Comparison of ENCODE assay signal across 8 cellular contexts in genomic region chr7:100604078-100604975, GRCh38. TPM values are rescaled to one million over a fixed set of nuclear protein-coding genes. Genes with fewer than 3 reads are reported as not detected.
DNase-seq lines count a peak whose midpoint lies in the region; ATAC-seq and TF ChIP-seq lines count a peak whose summit lies in the region.

No MANE protein-coding gene starts in this region.

- H3K4me1 ChIP-seq in heart right ventricle: peaks cover 0 to 36% (median 23%) of the 10 kb centered on the region in 9 donors
- peaks cover 2% of the 10 kb centered on the region for H3K4me1 ChIP-seq in rectal smooth muscle tissue (ENCODE audit: control insufficient read depth, insufficient read depth, low read length)

- peaks cover 13% of the 10 kb centered on the region for H3K4me1 Mint-ChIP-seq in activated naive CD8-positive, alpha-beta T cell treated with anti-CD3 and anti-CD28 coated beads for 36 hours

- intact Hi-C loops in heart right ventricle (cut with DNase I): loop anchor here in 4 of 10 donors (2.0 to 10.0 kb wide), 4 partner anchors 18 to 90 kb away; partner anchors contain the start of genes GIGYF1 (in 2 of the 4), FBXO24 (in 1 of the 4) and LRCH4 (in 1 of the 4)

- peak overlapping the region; percentile 74 for H3K27ac Mint-ChIP-seq in activated naive CD8-positive, alpha-beta T cell treated with anti-CD3 and anti-CD28 coated beads for 36 hours

- H3K4me3 Mint-ChIP-seq in activated naive CD8-positive, alpha-beta T cell treated with anti-CD3 and anti-CD28 coated beads for 36 hours: peak overlapping the region; percentile 79

- 1 to 2% methylated on average over 53 to 64 of the region's 66 CpGs for WGBS in heart right ventricle, 2 donors

- peak overlapping the region; percentile 35 to 88 (median 80) for H3K27ac ChIP-seq in heart right ventricle
- H3K27ac ChIP-seq in rectal smooth muscle tissue (ENCODE audit: low read depth, low read length): peak overlapping the region; percentile 74

- H3K27me3 ChIP-seq in heart right ventricle: peaks cover 0 to 11% (median 0%) of the 10 kb centered on the region in 7 donors
- H3K27me3 ChIP-seq in rectal smooth muscle tissue (ENCODE audit: control insufficient read depth, insufficient read depth, low read length): no peaks in the 10 kb centered on the region

- H3K4me3 ChIP-seq in heart right ventricle (peak overlapping the region; percentile 45 to 86 (median 74)), rectal smooth muscle tissue (ENCODE audit: low read length) (peak overlapping the region; percentile 59)

- peaks cover 0 to 12% (median 0%) of the 10 kb centered on the region in 9 donors for H3K36me3 ChIP-seq in heart right ventricle
- H3K36me3 ChIP-seq in rectal smooth muscle tissue (ENCODE audit: control insufficient read depth, insufficient read depth, low read length): no peaks in the 10 kb centered on the region

- DNase-seq in AG08396 (ENCODE audit: low spot score) (peak; percentile 85), KBM-7 (peak; percentile 88), heart right ventricle (peak; percentile 75 to 86)
- peak; percentile 82 for DNase-seq in activated naive CD8-positive, alpha-beta T cell treated with anti-CD3 and anti-CD28 coated beads for 36 hours

- H3K9me3 Mint-ChIP-seq in activated naive CD8-positive, alpha-beta T cell treated with anti-CD3 and anti-CD28 coated beads for 36 hours: no peaks in the 10 kb centered on the region

- H3K27me3 Mint-ChIP-seq in activated naive CD8-positive, alpha-beta T cell treated with anti-CD3 and anti-CD28 coated beads for 36 hours: no peaks in the 10 kb centered on the region

- TF ChIP-seq CTCF in heart right ventricle (IDR thresholded peaks at IDR 0.05): peak in 8 of 9 donors; percentile 26 to 66 (median 55)

- no peak overlapping the region for H3K9ac ChIP-seq in rectal smooth muscle tissue (ENCODE audit: low read length)

- no peaks in the 10 kb centered on the region for H3K9me3 ChIP-seq in heart right ventricle

- ATAC-seq in GM18868 (IDR thresholded peaks at IDR 0.05; ENCODE audit: unreplicated experiment) (peak; percentile 53), SK-N-SH treated with all-trans-retinoic acid at 6 μM for 48 hours (peak; percentile 42), heart right ventricle (peak; percentile 76 to 86 (median 82)), GM21515 (IDR thresholded peaks at IDR 0.05; ENCODE audit: unreplicated experiment) (no peak)

- in situ Hi-C loops in KBM-7 (cut with MboI; ENCODE audit: low pct_unique_long_range_greater_than_20kb, low sequenced_read_pairs): no loop called here

- H3K36me3 Mint-ChIP-seq in activated naive CD8-positive, alpha-beta T cell treated with anti-CD3 and anti-CD28 coated beads for 36 hours: no peaks in the 10 kb centered on the region

TF ChIP-seq in SK-N-SH treated with all-trans-retinoic acid at 6 μM for 48 hours, 23 proteins besides CTCF, POLR2A, EP300 and RAD21:
- TF ChIP-seq ZNF565 (CRISPR knock-in tag; conservative IDR thresholded peaks at IDR 0.05; ENCODE audit: low read depth) (no peak), CSDC2 (CRISPR knock-in tag; IDR thresholded peaks at IDR 0.05) (no peak), ISL1 (CRISPR knock-in tag; IDR thresholded peaks at IDR 0.05) (no peak), OSR1 (CRISPR knock-in tag; IDR thresholded peaks at IDR 0.05) (no peak), ZNF8 (CRISPR knock-in tag; IDR thresholded peaks at IDR 0.05) (no peak), ZFP3 (CRISPR knock-in tag; IDR thresholded peaks at IDR 0.05) (peak; percentile 43; the same call in 1 of the 2 replicates)
- TF ChIP-seq, protein P1, sequence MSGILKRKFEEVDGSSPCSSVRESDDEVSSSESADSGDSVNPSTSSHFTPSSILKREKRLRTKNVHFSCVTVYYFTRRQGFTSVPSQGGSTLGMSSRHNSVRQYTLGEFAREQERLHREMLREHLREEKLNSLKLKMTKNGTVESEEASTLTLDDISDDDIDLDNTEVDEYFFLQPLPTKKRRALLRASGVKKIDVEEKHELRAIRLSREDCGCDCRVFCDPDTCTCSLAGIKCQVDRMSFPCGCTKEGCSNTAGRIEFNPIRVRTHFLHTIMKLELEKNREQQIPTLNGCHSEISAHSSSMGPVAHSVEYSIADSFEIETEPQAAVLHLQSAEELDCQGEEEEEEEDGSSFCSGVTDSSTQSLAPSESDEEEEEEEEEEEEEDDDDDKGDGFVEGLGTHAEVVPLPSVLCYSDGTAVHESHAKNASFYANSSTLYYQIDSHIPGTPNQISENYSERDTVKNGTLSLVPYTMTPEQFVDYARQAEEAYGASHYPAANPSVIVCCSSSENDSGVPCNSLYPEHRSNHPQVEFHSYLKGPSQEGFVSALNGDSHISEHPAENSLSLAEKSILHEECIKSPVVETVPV (CRISPR knock-in tag; IDR thresholded peaks at IDR 0.05): no peak
- TF ChIP-seq, protein P2, sequence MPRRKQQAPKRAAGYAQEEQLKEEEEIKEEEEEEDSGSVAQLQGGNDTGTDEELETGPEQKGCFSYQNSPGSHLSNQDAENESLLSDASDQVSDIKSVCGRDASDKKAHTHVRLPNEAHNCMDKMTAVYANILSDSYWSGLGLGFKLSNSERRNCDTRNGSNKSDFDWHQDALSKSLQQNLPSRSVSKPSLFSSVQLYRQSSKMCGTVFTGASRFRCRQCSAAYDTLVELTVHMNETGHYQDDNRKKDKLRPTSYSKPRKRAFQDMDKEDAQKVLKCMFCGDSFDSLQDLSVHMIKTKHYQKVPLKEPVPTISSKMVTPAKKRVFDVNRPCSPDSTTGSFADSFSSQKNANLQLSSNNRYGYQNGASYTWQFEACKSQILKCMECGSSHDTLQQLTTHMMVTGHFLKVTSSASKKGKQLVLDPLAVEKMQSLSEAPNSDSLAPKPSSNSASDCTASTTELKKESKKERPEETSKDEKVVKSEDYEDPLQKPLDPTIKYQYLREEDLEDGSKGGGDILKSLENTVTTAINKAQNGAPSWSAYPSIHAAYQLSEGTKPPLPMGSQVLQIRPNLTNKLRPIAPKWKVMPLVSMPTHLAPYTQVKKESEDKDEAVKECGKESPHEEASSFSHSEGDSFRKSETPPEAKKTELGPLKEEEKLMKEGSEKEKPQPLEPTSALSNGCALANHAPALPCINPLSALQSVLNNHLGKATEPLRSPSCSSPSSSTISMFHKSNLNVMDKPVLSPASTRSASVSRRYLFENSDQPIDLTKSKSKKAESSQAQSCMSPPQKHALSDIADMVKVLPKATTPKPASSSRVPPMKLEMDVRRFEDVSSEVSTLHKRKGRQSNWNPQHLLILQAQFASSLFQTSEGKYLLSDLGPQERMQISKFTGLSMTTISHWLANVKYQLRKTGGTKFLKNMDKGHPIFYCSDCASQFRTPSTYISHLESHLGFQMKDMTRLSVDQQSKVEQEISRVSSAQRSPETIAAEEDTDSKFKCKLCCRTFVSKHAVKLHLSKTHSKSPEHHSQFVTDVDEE (CRISPR knock-in tag; IDR thresholded peaks at IDR 0.05): no peak
- TF ChIP-seq, protein P3, sequence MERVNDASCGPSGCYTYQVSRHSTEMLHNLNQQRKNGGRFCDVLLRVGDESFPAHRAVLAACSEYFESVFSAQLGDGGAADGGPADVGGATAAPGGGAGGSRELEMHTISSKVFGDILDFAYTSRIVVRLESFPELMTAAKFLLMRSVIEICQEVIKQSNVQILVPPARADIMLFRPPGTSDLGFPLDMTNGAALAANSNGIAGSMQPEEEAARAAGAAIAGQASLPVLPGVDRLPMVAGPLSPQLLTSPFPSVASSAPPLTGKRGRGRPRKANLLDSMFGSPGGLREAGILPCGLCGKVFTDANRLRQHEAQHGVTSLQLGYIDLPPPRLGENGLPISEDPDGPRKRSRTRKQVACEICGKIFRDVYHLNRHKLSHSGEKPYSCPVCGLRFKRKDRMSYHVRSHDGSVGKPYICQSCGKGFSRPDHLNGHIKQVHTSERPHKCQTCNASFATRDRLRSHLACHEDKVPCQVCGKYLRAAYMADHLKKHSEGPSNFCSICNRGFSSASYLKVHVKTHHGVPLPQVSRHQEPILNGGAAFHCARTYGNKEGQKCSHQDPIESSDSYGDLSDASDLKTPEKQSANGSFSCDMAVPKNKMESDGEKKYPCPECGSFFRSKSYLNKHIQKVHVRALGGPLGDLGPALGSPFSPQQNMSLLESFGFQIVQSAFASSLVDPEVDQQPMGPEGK (CRISPR knock-in tag; IDR thresholded peaks at IDR 0.05; ENCODE audit: borderline replicate concordance): peak; percentile 95; the same call in 1 of the 2 replicates

RNA-seq across cellular contexts. Expression of gene PCOLCE, which starts 2.2 kb away (rescaled TPM):
- 1 to 10 TPM; 4.0 TPM for total RNA-seq in activated naive CD8-positive, alpha-beta T cell treated with anti-CD3 and anti-CD28 coated beads for 36 hours
- total RNA-seq in heart right ventricle: 10 to 100 TPM; 13.1 to 59.6 (median 25.8) TPM
- polyA plus RNA-seq in heart right ventricle: 10 to 100 TPM; 56.4 to 74.3 TPM

RNA-seq across cellular contexts. Expression of gene MOSPD3, which starts 8.0 kb away (rescaled TPM):
- 10 to 100 TPM in 1 of 2 experiments, 1 to 10 TPM in 1; 9.7 to 10.0 TPM for total RNA-seq in activated naive CD8-positive, alpha-beta T cell treated with anti-CD3 and anti-CD28 coated beads for 36 hours
- 10 to 100 TPM in 5 of 10 donors, 1 to 10 TPM in 5; 8.0 to 12.5 (median 9.9) TPM for total RNA-seq in heart right ventricle
- 10 to 100 TPM; 11.2 to 12.6 TPM for polyA plus RNA-seq in heart right ventricle

RNA-seq across cellular contexts. Expression of gene FBXO24, which starts 18.2 kb away (rescaled TPM):
- under 1 TPM; 0.54 to 0.80 TPM for total RNA-seq in activated naive CD8-positive, alpha-beta T cell treated with anti-CD3 and anti-CD28 coated beads for 36 hours
- under 1 TPM in 8 of 10 donors, not detected in 2; 0.15 to 0.66 (median 0.40) TPM for total RNA-seq in heart right ventricle
- under 1 TPM; 0.20 to 0.73 TPM for polyA plus RNA-seq in heart right ventricle

RNA-seq across cellular contexts. Expression of gene LRCH4, which starts 18.4 kb away (rescaled TPM):
- total RNA-seq in activated naive CD8-positive, alpha-beta T cell treated with anti-CD3 and anti-CD28 coated beads for 36 hours: 10 to 100 TPM; 65.6 to 68.1 TPM
- total RNA-seq in heart right ventricle: 10 to 100 TPM; 18.4 to 37.9 (median 23.6) TPM
- 10 to 100 TPM; 36.1 to 57.6 TPM for polyA plus RNA-seq in heart right ventricle

RNA-seq across cellular contexts. Expression of gene SAP25, which starts 30.6 kb away (rescaled TPM):
- total RNA-seq in activated naive CD8-positive, alpha-beta T cell treated with anti-CD3 and anti-CD28 coated beads for 36 hours: 1 to 10 TPM; 4.4 to 6.0 TPM
- under 1 TPM in 5 of 10 donors, not detected in 5; 0.36 to 0.87 (median 0.62) TPM for total RNA-seq in heart right ventricle
- 1 to 10 TPM in 1 of 2 donors, under 1 TPM in 1; 0.88 to 2.3 TPM for polyA plus RNA-seq in heart right ventricle
